Comparison of ENCODE assay signal across 19 cellular contexts in genomic region chr9:4114569-4115505, GRCh38.
DNase-seq lines count a peak whose midpoint lies in the region; ATAC-seq and TF ChIP-seq lines count a peak whose summit lies in the region.
"Had no signal": no experiment of that assay in that cellular context is flagged by ENCODE, and none has a peak within 500 bp of the region (broad histone marks: within the 10 kb centered on the region; RNA-seq: fewer than 3 reads in every experiment).

No MANE protein-coding gene starts in this region.

- H3K4me3 Mint-ChIP-seq in activated T-helper 1 cell treated with anti-CD3 and anti-CD28 coated beads, Interleukin-12 subunit alpha, Interleukin-12 subunit beta, Interleukin-2, Interleukin-4 antibody, amounts not matched to agents 30 ng/mL and 10 ng/mL and 1 ng/mL, durations not matched to agents 14 hours and 24 hours and 36 hours, result no peak overlapping the region
- H3K4me3 Mint-ChIP-seq: CD4-positive, CD25-positive, alpha-beta regulatory T cell; dendritic cell treated with granulocyte-macrophage colony-stimulating factor and Interleukin-4, amounts not matched to agents 40 ng/mL and 50 ng/mL, for 4 days had no signal

- no peaks in the 10 kb centered on the region for H3K36me3 ChIP-seq in esophagus (ENCODE audit: control insufficient read depth in 2 of 2, insufficient read depth in 2 of 2, low read length in 1 of 2)
- no peaks in the 10 kb centered on the region for H3K36me3 ChIP-seq in mucosa of descending colon (ENCODE audit: low read depth)

- no peaks in the 10 kb centered on the region for H3K4me1 Mint-ChIP-seq in activated T-helper 1 cell treated with anti-CD3 and anti-CD28 coated beads, Interleukin-12 subunit alpha, Interleukin-12 subunit beta, Interleukin-2, Interleukin-4 antibody, amounts not matched to agents 30 ng/mL and 10 ng/mL and 1 ng/mL, durations not matched to agents 14 hours and 24 hours and 36 hours (ENCODE audit: low read depth)
- H3K4me1 Mint-ChIP-seq: CD4-positive, CD25-positive, alpha-beta regulatory T cell had no signal

- no peaks in the 10 kb centered on the region for H3K27me3 ChIP-seq in esophagus (ENCODE audit: control insufficient read depth in 1 of 2, insufficient read depth in 2 of 2, low read length in 2 of 2)

- no peak for TF ChIP-seq CTCF in mucosa of descending colon (IDR thresholded peaks at IDR 0.05)

- in situ Hi-C loops in Caki2 (cut with HindIII; ENCODE audit: low pct_unique_long_range_greater_than_20kb, low sequenced_read_pairs), result no loop called here

- H3K36me3 Mint-ChIP-seq in activated T-helper 1 cell treated with anti-CD3 and anti-CD28 coated beads, Interleukin-12 subunit alpha, Interleukin-12 subunit beta, Interleukin-2, Interleukin-4 antibody, amounts not matched to agents 30 ng/mL and 10 ng/mL and 1 ng/mL, durations not matched to agents 14 hours and 24 hours and 36 hours (ENCODE audit: low read depth), result no peaks in the 10 kb centered on the region
- H3K36me3 Mint-ChIP-seq: CD4-positive, CD25-positive, alpha-beta regulatory T cell had no signal

- H3K4me1 ChIP-seq in esophagus (ENCODE audit: control insufficient read depth in 2 of 2, insufficient read depth in 2 of 2, low read length in 1 of 2) (peaks cover 3 to 5% of the 10 kb centered on the region in 2 donors), mucosa of descending colon (ENCODE audit: low read depth) (no peaks in the 10 kb centered on the region)

- 72 to 77% methylated on average over 9 of the region's 9 CpGs for WGBS in esophagus, 2 donors

- ATAC-seq in mucosa of descending colon (peak; percentile 95), HG03354 (IDR thresholded peaks at IDR 0.05; ENCODE audit: poor library complexity, severe bottlenecking, unreplicated experiment) (no peak), HG02610 (IDR thresholded peaks at IDR 0.05; ENCODE audit: unreplicated experiment) (no peak)
- ATAC-seq: Panc1 had no signal

- H3K27ac Mint-ChIP-seq in activated T-helper 1 cell treated with anti-CD3 and anti-CD28 coated beads, Interleukin-12 subunit alpha, Interleukin-12 subunit beta, Interleukin-2, Interleukin-4 antibody, amounts not matched to agents 30 ng/mL and 10 ng/mL and 1 ng/mL, durations not matched to agents 14 hours and 24 hours and 36 hours, result no peak overlapping the region
- H3K27ac Mint-ChIP-seq: CD4-positive, CD25-positive, alpha-beta regulatory T cell; dendritic cell treated with granulocyte-macrophage colony-stimulating factor and Interleukin-4, amounts not matched to agents 40 ng/mL and 50 ng/mL, for 4 days had no signal

- H3K27ac ChIP-seq in esophagus (ENCODE audit: low read depth in 2 of 2, low read length in 1 of 2), result peak overlapping the region; percentile 18 to 21

- intact Hi-C loops in mucosa of descending colon (cut with DNase I, micrococcal nuclease), result no loop called here
- intact Hi-C loops in activated T-helper 1 cell treated with anti-CD3 and anti-CD28 coated beads, Interleukin-12 subunit alpha, Interleukin-12 subunit beta, Interleukin-2, Interleukin-4 antibody, amounts not matched to agents 30 ng/mL and 10 ng/mL and 1 ng/mL, durations not matched to agents 14 hours and 24 hours and 36 hours (cut with micrococcal nuclease), result loop anchor here (5.0 kb wide), 2 partner anchors 222 to 873 kb away; no protein-coding TSS in a partner anchor

- H3K4me3 ChIP-seq in esophagus (ENCODE audit: low read depth in 1 of 2, low read length in 2 of 2), result no peak overlapping the region
- no peak overlapping the region for H3K4me3 ChIP-seq in mucosa of descending colon

- no peaks in the 10 kb centered on the region for H3K27me3 Mint-ChIP-seq in activated T-helper 1 cell treated with anti-CD3 and anti-CD28 coated beads, Interleukin-12 subunit alpha, Interleukin-12 subunit beta, Interleukin-2, Interleukin-4 antibody, amounts not matched to agents 30 ng/mL and 10 ng/mL and 1 ng/mL, durations not matched to agents 14 hours and 24 hours and 36 hours (ENCODE audit: insufficient read depth)
- H3K27me3 Mint-ChIP-seq: dendritic cell treated with granulocyte-macrophage colony-stimulating factor and Interleukin-4, amounts not matched to agents 40 ng/mL and 50 ng/mL, for 4 days had no signal

- no peaks in the 10 kb centered on the region for H3K9me3 Mint-ChIP-seq in activated T-helper 1 cell treated with anti-CD3 and anti-CD28 coated beads, Interleukin-12 subunit alpha, Interleukin-12 subunit beta, Interleukin-2, Interleukin-4 antibody, amounts not matched to agents 30 ng/mL and 10 ng/mL and 1 ng/mL, durations not matched to agents 14 hours and 24 hours and 36 hours
- H3K9me3 Mint-ChIP-seq: dendritic cell treated with granulocyte-macrophage colony-stimulating factor and Interleukin-4, amounts not matched to agents 40 ng/mL and 50 ng/mL, for 4 days had no signal

- H3K9me3 ChIP-seq in esophagus (ENCODE audit: control insufficient read depth in 2 of 2, insufficient read depth in 1 of 2, low read depth in 1 of 2, low read length in 1 of 2) (peaks cover 0 to 3% of the 10 kb centered on the region in 2 donors), mucosa of descending colon (no peaks in the 10 kb centered on the region)

- DNase-seq in Caki2 (ENCODE audit: low read depth) (peak; percentile 76), OCI-M1 (lab: John Stamatoyannopoulos, UW) (peak; percentile 78), mucosa of descending colon (no peak), middle frontal gyrus (ENCODE audit: extremely low spot score, low spot score) (no peak)
- DNase-seq in activated T-helper 1 cell treated with anti-CD3 and anti-CD28 coated beads, Interleukin-12 subunit alpha, Interleukin-12 subunit beta, Interleukin-2, Interleukin-4 antibody, amounts not matched to agents 30 ng/mL and 10 ng/mL and 1 ng/mL, durations not matched to agents 14 hours and 24 hours and 36 hours (ENCODE audit: low spot score), result no peak
- DNase-seq: activated CD4-positive, alpha-beta T cell treated with anti-CD3 and anti-CD28 coated beads, Interleukin-2, amount 50 U/mL, for 48 hours; activated effector memory CD4-positive, alpha-beta T cell treated with anti-CD3 and anti-CD28 coated beads, Interleukin-2, amount 50 U/mL, for 16 hours; CD4-positive, CD25-positive, alpha-beta regulatory T cell; hippocampal formation; MV-4-11; NCI-H446 treated with DMSO at 0.1 percent for 48 hours; stimulated activated CD4-positive, alpha-beta T cell treated with anti-CD3 and anti-CD28 coated beads, Interleukin-4, amount 100 ng/mL, for 4 hours; stimulated activated naive CD4-positive, alpha-beta T cell treated with Interleukin-2 at 50 U/mL for 16 hours; T-helper 2 cell had no signal

Comparison
In these comparisons a context has a peak if more than half of its experiments do, and no peak if none do; other contexts are left out.
1. DNase-seq: peak in Caki2 (single experiment) and OCI-M1 (single experiment); none in mucosa of descending colon (0 of 3), activated T-helper 1 cell treated with anti-CD3 and anti-CD28 coated beads, Interleukin-12 subunit alpha, Interleukin-12 subunit beta, Interleukin-2, Interleukin-4 antibody, amounts not matched to agents 30 ng/mL and 10 ng/mL and 1 ng/mL, durations not matched to agents 14 hours and 24 hours and 36 hours (single experiment) and middle frontal gyrus (single experiment).